1 cellular context compared by ENCODE assay signal in the genomic region with DNA sequence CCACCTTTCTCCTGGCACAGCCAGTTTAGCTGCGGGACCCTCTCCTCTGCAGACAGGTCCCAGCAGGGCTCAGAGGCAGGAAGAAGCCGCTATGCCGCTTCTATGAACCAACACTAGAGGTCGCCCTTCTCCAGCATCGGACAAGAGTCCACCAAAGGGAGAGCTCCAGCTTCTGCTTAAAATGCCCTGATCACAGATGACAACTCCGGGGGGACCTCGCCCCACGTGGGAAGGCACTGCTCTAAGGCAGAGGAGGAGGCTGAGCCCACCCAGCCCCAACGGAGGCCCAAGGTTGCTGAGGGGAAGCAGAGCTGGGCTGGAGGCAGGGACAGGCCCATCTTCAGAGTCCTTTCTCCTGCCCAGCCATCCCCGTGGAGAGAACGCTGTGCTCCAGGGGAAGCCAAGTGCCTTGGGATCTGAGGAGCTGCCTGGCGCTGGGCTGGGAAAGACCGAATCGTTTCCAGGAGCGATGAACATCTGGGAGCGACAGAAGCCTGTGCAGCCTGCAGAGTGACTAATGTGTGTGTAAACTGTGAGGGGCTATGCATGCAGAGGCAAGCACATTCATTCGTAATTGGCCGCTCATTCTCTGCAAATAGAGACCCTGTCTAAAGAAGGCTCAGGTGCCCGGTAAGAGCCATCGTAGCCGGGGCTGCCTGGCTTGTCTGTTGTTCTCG.
TF ChIP-seq lines count a peak whose summit lies in the region.

No MANE protein-coding gene starts in this region.

TF ChIP-seq in HepG2, 621 proteins besides CTCF, POLR2A, EP300 and RAD21 (continued from another document and continues in another):
- TF ChIP-seq, protein P1, sequence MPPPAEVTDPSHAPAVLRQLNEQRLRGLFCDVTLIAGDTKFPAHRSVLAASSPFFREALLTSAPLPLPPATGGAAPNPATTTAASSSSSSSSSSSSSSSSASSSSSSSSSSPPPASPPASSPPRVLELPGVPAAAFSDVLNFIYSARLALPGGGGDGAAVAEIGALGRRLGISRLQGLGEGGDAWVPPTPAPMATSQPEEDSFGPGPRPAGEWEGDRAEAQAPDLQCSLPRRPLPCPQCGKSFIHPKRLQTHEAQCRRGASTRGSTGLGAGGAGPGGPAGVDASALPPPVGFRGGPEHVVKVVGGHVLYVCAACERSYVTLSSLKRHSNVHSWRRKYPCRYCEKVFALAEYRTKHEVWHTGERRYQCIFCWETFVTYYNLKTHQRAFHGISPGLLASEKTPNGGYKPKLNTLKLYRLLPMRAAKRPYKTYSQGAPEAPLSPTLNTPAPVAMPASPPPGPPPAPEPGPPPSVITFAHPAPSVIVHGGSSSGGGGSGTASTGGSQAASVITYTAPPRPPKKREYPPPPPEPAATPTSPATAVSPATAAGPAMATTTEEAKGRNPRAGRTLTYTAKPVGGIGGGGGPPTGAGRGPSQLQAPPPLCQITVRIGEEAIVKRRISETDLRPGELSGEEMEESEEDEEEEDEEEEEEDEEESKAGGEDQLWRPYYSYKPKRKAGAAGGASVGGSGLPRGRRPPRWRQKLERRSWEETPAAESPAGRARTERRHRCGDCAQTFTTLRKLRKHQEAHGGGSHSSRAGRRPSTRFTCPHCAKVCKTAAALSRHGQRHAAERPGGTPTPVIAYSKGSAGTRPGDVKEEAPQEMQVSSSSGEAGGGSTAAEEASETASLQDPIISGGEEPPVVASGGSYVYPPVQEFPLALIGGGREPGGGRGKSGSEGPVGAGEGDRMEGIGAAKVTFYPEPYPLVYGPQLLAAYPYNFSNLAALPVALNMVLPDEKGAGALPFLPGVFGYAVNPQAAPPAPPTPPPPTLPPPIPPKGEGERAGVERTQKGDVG (CRISPR knock-in tag; IDR thresholded peaks at IDR 0.05; ENCODE audit: borderline replicate concordance) = no peak
- TF ChIP-seq ZNF263 (CRISPR knock-in tag; IDR thresholded peaks at IDR 0.05) (peak; percentile 55; the same call in 1 of the 2 replicates), CEBPG (CRISPR knock-in tag; IDR thresholded peaks at IDR 0.05) (0 out of 2 replicates have a peak, but pooled peaks have one; percentile 9), FLYWCH1 (CRISPR knock-in tag; IDR thresholded peaks at IDR 0.05) (peak; percentile 55; the same call in 1 of the 2 replicates), SRY (CRISPR knock-in tag; IDR thresholded peaks at IDR 0.05) (0 out of 2 replicates have a peak, but pooled peaks have one; percentile 18), RERE (CRISPR knock-in tag; IDR thresholded peaks at IDR 0.05; ENCODE audit: low read depth) (no peak), ZNF207 (IDR thresholded peaks at IDR 0.05; ENCODE audit: borderline replicate concordance) (no peak), JUND (CRISPR knock-in tag; IDR thresholded peaks at IDR 0.05) (no peak), CREM (IDR thresholded peaks at IDR 0.05) (no peak), CREM (CRISPR knock-in tag; IDR thresholded peaks at IDR 0.05) (no peak), ZNF646 (CRISPR knock-in tag; IDR thresholded peaks at IDR 0.05) (0 out of 2 replicates have a peak, but pooled peaks have one; percentile 20), KLF6 (CRISPR knock-in tag; IDR thresholded peaks at IDR 0.05) (no peak), ZNF547 (CRISPR knock-in tag; IDR thresholded peaks at IDR 0.05) (no peak), PRDM4 (CRISPR knock-in tag; IDR thresholded peaks at IDR 0.05; ENCODE audit: borderline replicate concordance) (no peak), ZNF446 (CRISPR knock-in tag; IDR thresholded peaks at IDR 0.05) (no peak), FOXC1 (CRISPR knock-in tag; IDR thresholded peaks at IDR 0.05; ENCODE audit: borderline replicate concordance) (no peak), TRIM24 (CRISPR knock-in tag; IDR thresholded peaks at IDR 0.05) (no peak), ZMYM2 (CRISPR knock-in tag; IDR thresholded peaks at IDR 0.05) (no peak)
- TF ChIP-seq, protein P2, sequence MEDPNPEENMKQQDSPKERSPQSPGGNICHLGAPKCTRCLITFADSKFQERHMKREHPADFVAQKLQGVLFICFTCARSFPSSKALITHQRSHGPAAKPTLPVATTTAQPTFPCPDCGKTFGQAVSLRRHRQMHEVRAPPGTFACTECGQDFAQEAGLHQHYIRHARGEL (CRISPR knock-in tag; IDR thresholded peaks at IDR 0.05) = 0 out of 2 replicates have a peak, but pooled peaks have one; percentile 65
- TF ChIP-seq, protein P3, sequence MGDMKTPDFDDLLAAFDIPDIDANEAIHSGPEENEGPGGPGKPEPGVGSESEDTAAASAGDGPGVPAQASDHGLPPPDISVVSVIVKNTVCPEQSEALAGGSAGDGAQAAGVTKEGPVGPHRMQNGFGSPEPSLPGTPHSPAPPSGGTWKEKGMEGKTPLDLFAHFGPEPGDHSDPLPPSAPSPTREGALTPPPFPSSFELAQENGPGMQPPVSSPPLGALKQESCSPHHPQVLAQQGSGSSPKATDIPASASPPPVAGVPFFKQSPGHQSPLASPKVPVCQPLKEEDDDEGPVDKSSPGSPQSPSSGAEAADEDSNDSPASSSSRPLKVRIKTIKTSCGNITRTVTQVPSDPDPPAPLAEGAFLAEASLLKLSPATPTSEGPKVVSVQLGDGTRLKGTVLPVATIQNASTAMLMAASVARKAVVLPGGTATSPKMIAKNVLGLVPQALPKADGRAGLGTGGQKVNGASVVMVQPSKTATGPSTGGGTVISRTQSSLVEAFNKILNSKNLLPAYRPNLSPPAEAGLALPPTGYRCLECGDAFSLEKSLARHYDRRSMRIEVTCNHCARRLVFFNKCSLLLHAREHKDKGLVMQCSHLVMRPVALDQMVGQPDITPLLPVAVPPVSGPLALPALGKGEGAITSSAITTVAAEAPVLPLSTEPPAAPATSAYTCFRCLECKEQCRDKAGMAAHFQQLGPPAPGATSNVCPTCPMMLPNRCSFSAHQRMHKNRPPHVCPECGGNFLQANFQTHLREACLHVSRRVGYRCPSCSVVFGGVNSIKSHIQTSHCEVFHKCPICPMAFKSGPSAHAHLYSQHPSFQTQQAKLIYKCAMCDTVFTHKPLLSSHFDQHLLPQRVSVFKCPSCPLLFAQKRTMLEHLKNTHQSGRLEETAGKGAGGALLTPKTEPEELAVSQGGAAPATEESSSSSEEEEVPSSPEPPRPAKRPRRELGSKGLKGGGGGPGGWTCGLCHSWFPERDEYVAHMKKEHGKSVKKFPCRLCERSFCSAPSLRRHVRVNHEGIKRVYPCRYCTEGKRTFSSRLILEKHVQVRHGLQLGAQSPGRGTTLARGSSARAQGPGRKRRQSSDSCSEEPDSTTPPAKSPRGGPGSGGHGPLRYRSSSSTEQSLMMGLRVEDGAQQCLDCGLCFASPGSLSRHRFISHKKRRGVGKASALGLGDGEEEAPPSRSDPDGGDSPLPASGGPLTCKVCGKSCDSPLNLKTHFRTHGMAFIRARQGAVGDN (CRISPR knock-in tag; IDR thresholded peaks at IDR 0.05) = peak; percentile 77
- TF ChIP-seq, protein P4, sequence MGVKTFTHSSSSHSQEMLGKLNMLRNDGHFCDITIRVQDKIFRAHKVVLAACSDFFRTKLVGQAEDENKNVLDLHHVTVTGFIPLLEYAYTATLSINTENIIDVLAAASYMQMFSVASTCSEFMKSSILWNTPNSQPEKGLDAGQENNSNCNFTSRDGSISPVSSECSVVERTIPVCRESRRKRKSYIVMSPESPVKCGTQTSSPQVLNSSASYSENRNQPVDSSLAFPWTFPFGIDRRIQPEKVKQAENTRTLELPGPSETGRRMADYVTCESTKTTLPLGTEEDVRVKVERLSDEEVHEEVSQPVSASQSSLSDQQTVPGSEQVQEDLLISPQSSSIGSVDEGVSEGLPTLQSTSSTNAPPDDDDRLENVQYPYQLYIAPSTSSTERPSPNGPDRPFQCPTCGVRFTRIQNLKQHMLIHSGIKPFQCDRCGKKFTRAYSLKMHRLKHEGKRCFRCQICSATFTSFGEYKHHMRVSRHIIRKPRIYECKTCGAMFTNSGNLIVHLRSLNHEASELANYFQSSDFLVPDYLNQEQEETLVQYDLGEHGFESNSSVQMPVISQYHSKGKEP (CRISPR knock-in tag; IDR thresholded peaks at IDR 0.05) = no peak
